1 cellular context compared by ENCODE assay signal in the genomic region with DNA sequence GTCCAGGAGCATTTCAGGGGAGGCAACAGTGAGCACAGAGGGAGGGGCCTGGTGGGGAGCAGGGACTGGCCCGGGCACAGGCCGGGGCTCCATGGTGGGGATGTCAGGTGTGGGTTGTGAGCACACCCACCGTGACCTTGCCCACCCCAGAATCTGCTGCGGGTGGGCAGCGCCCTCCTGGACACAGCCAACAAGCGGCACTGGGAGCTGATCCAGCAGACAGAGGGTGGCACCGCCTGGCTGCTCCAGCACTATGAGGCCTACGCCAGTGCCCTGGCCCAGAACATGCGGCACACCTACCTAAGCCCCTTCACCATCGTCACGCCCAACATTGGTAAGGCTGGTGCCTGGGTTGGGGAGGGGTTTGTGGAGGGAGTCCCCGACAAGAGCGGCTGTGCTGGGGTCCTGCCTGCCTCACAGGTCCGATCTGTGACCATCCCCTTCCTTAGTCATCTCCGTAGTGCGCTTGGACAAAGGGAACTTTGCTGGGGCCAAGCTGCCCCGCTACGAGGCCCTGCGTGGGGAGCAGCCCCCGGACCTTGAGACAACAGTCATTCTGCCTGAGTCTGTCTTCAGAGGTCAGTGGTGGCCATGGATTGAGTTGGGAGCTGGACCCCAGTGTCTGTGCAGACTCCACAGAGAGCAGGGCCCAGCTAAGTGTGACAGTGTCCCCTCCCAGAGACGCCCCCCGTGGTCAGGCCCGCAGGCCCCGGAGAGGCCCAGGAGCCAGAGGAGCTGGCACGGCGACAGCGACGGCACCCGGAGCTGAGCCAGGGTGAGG.
TF ChIP-seq lines count a peak whose summit lies in the region.

No MANE protein-coding gene starts in this region.

TF ChIP-seq in K562, 482 proteins besides CTCF, POLR2A, EP300 and RAD21:
- TF ChIP-seq KHSRP (IDR thresholded peaks at IDR 0.05), result no peak
- TF ChIP-seq IRF2 (CRISPR knock-in tag; IDR thresholded peaks at IDR 0.05), result 0 out of 2 replicates have a peak, but pooled peaks have one; percentile 62
TF ChIP-seq in K562: peak in this region for 1.
